ENCODE assay signal across 28 cellular contexts in the genomic region with DNA sequence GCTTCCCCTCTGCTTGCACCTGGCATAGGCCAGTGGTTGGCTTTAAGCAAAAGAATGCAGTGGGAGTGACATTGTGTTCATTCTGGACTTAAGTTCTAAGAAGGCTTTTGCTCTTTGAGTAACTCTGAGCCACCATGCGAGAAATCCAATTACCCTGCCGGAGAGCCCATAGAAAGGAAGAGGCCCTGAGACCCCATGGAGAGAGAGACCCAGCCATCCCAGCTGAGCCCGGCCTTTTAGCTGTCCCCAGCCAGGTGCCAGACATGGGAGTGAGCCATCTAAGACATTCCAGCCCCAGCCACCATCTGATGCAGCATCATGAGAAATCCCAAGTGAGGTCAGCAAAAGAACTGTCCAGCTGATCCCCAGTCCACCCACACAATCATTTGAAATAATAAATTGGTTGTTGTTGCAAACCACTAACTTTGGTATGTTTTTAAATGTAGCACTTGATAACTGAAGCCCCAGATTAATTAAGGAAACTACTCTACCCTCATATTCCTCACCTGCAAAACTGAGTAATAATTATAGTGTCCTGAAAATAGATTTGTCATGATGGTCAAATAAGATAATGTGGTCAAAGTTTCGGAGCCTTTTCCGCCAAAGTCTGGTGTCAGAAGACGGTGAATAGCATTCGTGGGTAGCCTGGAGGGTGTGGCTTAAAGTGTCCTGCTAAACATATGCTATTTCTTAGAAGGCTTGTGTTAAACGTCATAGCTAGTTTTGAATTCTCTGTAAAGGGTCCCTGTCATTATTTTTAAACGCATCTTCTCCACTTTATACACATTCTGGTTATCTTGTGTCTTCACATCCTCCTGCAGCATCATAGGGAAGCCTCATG.
"Had no signal": no experiment of that assay in that cellular context is flagged by ENCODE, and none has a peak within 500 bp of the region (broad histone marks: within the 10 kb centered on the region; RNA-seq: fewer than 3 reads in every experiment).

No MANE protein-coding gene starts in this region.

- H3K27ac Mint-ChIP-seq: immature natural killer cell; natural killer cell; progenitor cell of endocrine pancreas; stimulated activated naive CD8-positive, alpha-beta T cell treated with anti-CD3 and anti-CD28 coated beads, Interleukin-15, amount 100 ng/mL, for 72 hours had no signal

- H3K36me3 ChIP-seq: gastroesophageal sphincter, heart right ventricle, lower lobe of right lung, thyroid gland, vagina had no signal

- H3K36me3 Mint-ChIP-seq: immature natural killer cell, natural killer cell had no signal

- H3K9me3 Mint-ChIP-seq: immature natural killer cell; natural killer cell; stimulated activated naive CD8-positive, alpha-beta T cell treated with anti-CD3 and anti-CD28 coated beads, Interleukin-15, amount 100 ng/mL, for 72 hours had no signal

- H3K27me3 ChIP-seq: gastroesophageal sphincter, heart right ventricle, thyroid gland, vagina had no signal

- H3K4me3 ChIP-seq: gastroesophageal sphincter, heart right ventricle, lower lobe of right lung, smooth muscle cell, thyroid gland, vagina had no signal

- H3K27me3 Mint-ChIP-seq: progenitor cell of endocrine pancreas had no signal

- H3K79me2 ChIP-seq: parathyroid adenoma had no signal

- H3K27ac ChIP-seq: epithelial cell of prostate, foreskin keratinocyte, gastroesophageal sphincter, heart right ventricle, lower lobe of right lung, parathyroid adenoma, thyroid gland, vagina had no signal

- ATAC-seq: esophagus mucosa; foreskin keratinocyte; gastroesophageal sphincter; heart right ventricle; left colon; left ventricle myocardium superior; lower lobe of right lung; natural killer cell; right cardiac atrium; stimulated activated naive CD8-positive, alpha-beta T cell treated with anti-CD3 and anti-CD28 coated beads, Interleukin-15, amount 100 ng/mL, for 72 hours had no signal

- H3K4me1 ChIP-seq: foreskin keratinocyte, gastroesophageal sphincter, heart right ventricle, lower lobe of right lung, parathyroid adenoma, thyroid gland, vagina had no signal

- H3K4me1 Mint-ChIP-seq: immature natural killer cell; natural killer cell; stimulated activated naive CD8-positive, alpha-beta T cell treated with anti-CD3 and anti-CD28 coated beads, Interleukin-15, amount 100 ng/mL, for 72 hours had no signal

- H3K9me3 ChIP-seq: gastroesophageal sphincter, heart right ventricle, lower lobe of right lung, thyroid gland, vagina had no signal

- H3K4me3 Mint-ChIP-seq: immature natural killer cell; natural killer cell; stimulated activated naive CD8-positive, alpha-beta T cell treated with anti-CD3 and anti-CD28 coated beads, Interleukin-15, amount 100 ng/mL, for 72 hours had no signal

- DNase-seq: cortex of kidney; effector CD4-positive, alpha-beta T cell; foreskin keratinocyte; heart right ventricle; hippocampal formation; immature natural killer cell; islet precursor cell; kidney glomerular epithelial cell; left colon; left ventricle myocardium superior; lower lobe of right lung; natural killer cell; stimulated activated CD4-positive, alpha-beta T cell treated with anti-CD3 and anti-CD28 coated beads, Interleukin-12 subunit alpha, Interleukin-12 subunit beta, amount 100 ng/mL, for 4 hours; stimulated activated CD4-positive, alpha-beta T cell treated with anti-CD3 and anti-CD28 coated beads, Interleukin-1b, Interleukin-23, amount 100 ng/mL, for 48 hours; stimulated activated CD4-positive, alpha-beta T cell treated with anti-CD3 and anti-CD28 coated beads, Interleukin-4, amount 100 ng/mL, for 1 hour; stimulated activated CD8-positive, alpha-beta memory T cell treated with anti-CD3 and anti-CD28 coated beads, Interleukin-4, amount 100 ng/mL, for 48 hours; stimulated activated naive CD4-positive, alpha-beta T cell; stimulated activated naive CD8-positive, alpha-beta T cell treated with anti-CD3 and anti-CD28 coated beads, Interleukin-15, amount 100 ng/mL, for 72 hours; thyroid gland; trophoblast cell had no signal

- H3K9ac ChIP-seq: parathyroid adenoma had no signal

- H3K4me2 ChIP-seq: smooth muscle cell had no signal
